Comparison of ENCODE assay signal across 8 cellular contexts in the genomic region with DNA sequence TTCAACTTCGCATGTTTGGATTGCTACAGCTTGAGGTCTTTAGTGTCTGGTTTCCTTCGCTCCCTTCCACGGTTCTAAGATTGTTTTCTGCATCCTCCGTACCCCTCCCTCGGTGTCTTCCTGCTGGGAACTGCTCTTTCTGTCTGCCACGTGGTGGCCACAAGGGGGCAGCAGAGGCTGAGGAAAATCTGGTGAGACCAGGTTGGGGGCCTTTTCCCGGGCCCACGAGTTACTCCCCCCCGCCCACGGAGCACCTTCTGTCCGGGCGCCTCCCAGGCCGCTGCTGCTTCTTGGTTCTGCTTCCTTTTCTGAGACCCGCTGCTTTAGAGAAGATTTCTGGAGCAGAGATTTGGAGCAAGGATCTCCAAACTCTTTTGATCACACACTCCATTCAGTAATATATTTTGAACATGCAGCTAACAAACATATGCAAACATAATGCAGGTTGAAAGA. TPM values are rescaled to one million over a fixed set of nuclear protein-coding genes. Genes with fewer than 3 reads are reported as not detected.
DNase-seq lines count a peak whose midpoint lies in the region; ATAC-seq and TF ChIP-seq lines count a peak whose summit lies in the region.

No MANE protein-coding gene starts in this region.

- H3K4me3 Mint-ChIP-seq in progenitor cell of endocrine pancreas (ENCODE audit: low read depth): no peak overlapping the region

- H3K27ac ChIP-seq in cardiac muscle cell (no peak overlapping the region), transverse colon (peak overlapping the region; percentile 36 to 61 (median 56))

- H3K27ac Mint-ChIP-seq in activated naive CD4-positive, alpha-beta T cell treated with anti-CD3 and anti-CD28 coated beads, Interleukin-2, amount 50 U/mL, for 72 hours: peak overlapping the region; percentile 30 to 84
- no peak overlapping the region for H3K27ac Mint-ChIP-seq in progenitor cell of endocrine pancreas

- H3K4me3 ChIP-seq in cardiac muscle cell: no peak overlapping the region
- H3K4me3 ChIP-seq in transverse colon: peak overlapping the region in 1 of 4 donors; percentile 27

- H3K36me3 Mint-ChIP-seq in activated naive CD4-positive, alpha-beta T cell treated with anti-CD3 and anti-CD28 coated beads, Interleukin-2, amount 50 U/mL, for 72 hours: peaks cover 0 to 10% of the 10 kb centered on the region in 2 donors
- H3K36me3 Mint-ChIP-seq in progenitor cell of endocrine pancreas (ENCODE audit: insufficient read depth): no peaks in the 10 kb centered on the region

- DNase-seq in D341Med (ENCODE audit: low spot score) (peak; percentile 83), HUDEP-2 (lab: John Stamatoyannopoulos, UW; ENCODE audit: unreplicated experiment in 76 of 76) (peak in 49 of 76 experiments; percentile 8 to 71 (median 43)), cardiac muscle cell (ENCODE audit: low read depth in 1 of 2, low spot score in 1 of 2) (peak; percentile 79 to 85), progenitor cell of endocrine pancreas (ENCODE audit: low spot score, unreplicated experiment) (peak; percentile 64), transverse colon (peak; percentile 81)
- peak in 1 of 2 donors; percentile 67 for DNase-seq in activated naive CD4-positive, alpha-beta T cell treated with anti-CD3 and anti-CD28 coated beads, Interleukin-2, amount 50 U/mL, for 72 hours (ENCODE audit: low spot score in 2 of 2)

- TF ChIP-seq POLR2A in transverse colon (IDR thresholded peaks at IDR 0.05): no peak

- no peaks in the 10 kb centered on the region for H3K36me3 ChIP-seq in cardiac muscle cell
- H3K36me3 ChIP-seq in transverse colon: no peaks in the 10 kb centered on the region

- intact Hi-C loops in transverse colon (cut with DNase I; ENCODE audit: low total_unique reads): no loop called here

- TF ChIP-seq CTCF in cardiac muscle cell (IDR thresholded peaks at IDR 0.05; ENCODE audit: low read depth, low read length) (peak; percentile 87), progenitor cell of endocrine pancreas (IDR thresholded peaks at IDR 0.05; ENCODE audit: unreplicated experiment) (peak; percentile 94), transverse colon (IDR thresholded peaks at IDR 0.05) (peak; percentile 87 to 93 (median 91))

- peaks cover 28% of the 10 kb centered on the region for H3K27me3 Mint-ChIP-seq in progenitor cell of endocrine pancreas

- H3K4me1 ChIP-seq in cardiac muscle cell (ENCODE audit: low read depth) (no peaks in the 10 kb centered on the region), transverse colon (peaks cover 0 to 8% (median 5%) of the 10 kb centered on the region in 4 donors)

- WGBS in transverse colon (ENCODE audit: low coverage in 1 of 2), 2 donors: 1% methylated on average over 11 to 14 of the region's 14 CpGs

- no peaks in the 10 kb centered on the region for H3K9me3 ChIP-seq in cardiac muscle cell (ENCODE audit: low read depth)
- H3K9me3 ChIP-seq in transverse colon: no peaks in the 10 kb centered on the region

- TF ChIP-seq EP300 in transverse colon (IDR thresholded peaks at IDR 0.05; ENCODE audit: low read depth): no peak

- H3K27me3 ChIP-seq in cardiac muscle cell (no peaks in the 10 kb centered on the region), transverse colon (no peaks in the 10 kb centered on the region)

- in situ Hi-C loops in transverse colon (cut with MboI; ENCODE audit: low pct_ligation_motif_present in 1 of 4, low pct_unique_long_range_greater_than_20kb in 1 of 4, low sequenced_read_pairs in 3 of 4): loop anchor here (10.0 to 25.0 kb wide), 5 partner anchors 167 to 542 kb away; partner anchors contain the start of gene BTNL2 (in 2 of the 4)

- H3K9me3 Mint-ChIP-seq in activated naive CD4-positive, alpha-beta T cell treated with anti-CD3 and anti-CD28 coated beads, Interleukin-2, amount 50 U/mL, for 72 hours: peaks cover 0 to 3% of the 10 kb centered on the region in 2 donors
- H3K9me3 Mint-ChIP-seq in progenitor cell of endocrine pancreas (ENCODE audit: low read depth): peaks cover 8% of the 10 kb centered on the region

- H3K4me1 Mint-ChIP-seq in progenitor cell of endocrine pancreas (ENCODE audit: low read depth): peaks cover 5% of the 10 kb centered on the region

- ATAC-seq in SK-N-SH treated with all-trans-retinoic acid at 6 μM for 48 hours (peak; percentile 93), GM21786 (IDR thresholded peaks at IDR 0.05; ENCODE audit: unreplicated experiment) (no peak)
- peak; percentile 61 to 68 for ATAC-seq in activated naive CD4-positive, alpha-beta T cell treated with anti-CD3 and anti-CD28 coated beads, Interleukin-2, amount 50 U/mL, for 72 hours

TF ChIP-seq in SK-N-SH treated with all-trans-retinoic acid at 6 μM for 48 hours, 23 proteins besides CTCF, POLR2A, EP300 and RAD21:
- no peak for TF ChIP-seq RARB (CRISPR knock-in tag; IDR thresholded peaks at IDR 0.05)
- TF ChIP-seq, protein P1, sequence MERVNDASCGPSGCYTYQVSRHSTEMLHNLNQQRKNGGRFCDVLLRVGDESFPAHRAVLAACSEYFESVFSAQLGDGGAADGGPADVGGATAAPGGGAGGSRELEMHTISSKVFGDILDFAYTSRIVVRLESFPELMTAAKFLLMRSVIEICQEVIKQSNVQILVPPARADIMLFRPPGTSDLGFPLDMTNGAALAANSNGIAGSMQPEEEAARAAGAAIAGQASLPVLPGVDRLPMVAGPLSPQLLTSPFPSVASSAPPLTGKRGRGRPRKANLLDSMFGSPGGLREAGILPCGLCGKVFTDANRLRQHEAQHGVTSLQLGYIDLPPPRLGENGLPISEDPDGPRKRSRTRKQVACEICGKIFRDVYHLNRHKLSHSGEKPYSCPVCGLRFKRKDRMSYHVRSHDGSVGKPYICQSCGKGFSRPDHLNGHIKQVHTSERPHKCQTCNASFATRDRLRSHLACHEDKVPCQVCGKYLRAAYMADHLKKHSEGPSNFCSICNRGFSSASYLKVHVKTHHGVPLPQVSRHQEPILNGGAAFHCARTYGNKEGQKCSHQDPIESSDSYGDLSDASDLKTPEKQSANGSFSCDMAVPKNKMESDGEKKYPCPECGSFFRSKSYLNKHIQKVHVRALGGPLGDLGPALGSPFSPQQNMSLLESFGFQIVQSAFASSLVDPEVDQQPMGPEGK (CRISPR knock-in tag; IDR thresholded peaks at IDR 0.05; ENCODE audit: borderline replicate concordance): peak; percentile 38; the same call in 1 of the 2 replicates

RNA-seq across cellular contexts. Expression of gene NOTCH4, which starts 21.1 kb away (rescaled TPM):
- total RNA-seq in activated naive CD4-positive, alpha-beta T cell treated with anti-CD3 and anti-CD28 coated beads, Interleukin-2, amount 50 U/mL, for 72 hours: under 1 TPM; 0.64 to 0.70 TPM
- 5.0 and 5.4 TPM in 2 replicates for total RNA-seq in cardiac muscle cell
- polyA plus RNA-seq in cardiac muscle cell: 3.2 and 7.2 TPM in 2 replicates
- total RNA-seq in progenitor cell of endocrine pancreas: 4.3 and 4.7 TPM in 2 replicates
- total RNA-seq in transverse colon: 10 to 100 TPM in 2 of 4 donors, 1 to 10 TPM in 2; 2.6 to 24.3 (median 9.6) TPM

RNA-seq across cellular contexts. Expression of gene GPSM3, which starts 52.5 kb away (rescaled TPM):
- total RNA-seq in activated naive CD4-positive, alpha-beta T cell treated with anti-CD3 and anti-CD28 coated beads, Interleukin-2, amount 50 U/mL, for 72 hours: 100 to 1,000 TPM in 1 of 2 donors, 10 to 100 TPM in 1; 84.9 to 151 TPM
- total RNA-seq in cardiac muscle cell: 16.7 and 18.0 TPM in 2 replicates
- 14.5 and 17.4 TPM in 2 replicates for polyA plus RNA-seq in cardiac muscle cell
- 6.1 and 6.5 TPM in 2 replicates for total RNA-seq in progenitor cell of endocrine pancreas
- total RNA-seq in transverse colon: 1 to 10 TPM in 3 of 4 donors, under 1 TPM in 1; 1.00 to 8.6 (median 6.7) TPM

RNA-seq across cellular contexts. Expression of gene PBX2, which starts 55.0 kb away (rescaled TPM):
- total RNA-seq in activated naive CD4-positive, alpha-beta T cell treated with anti-CD3 and anti-CD28 coated beads, Interleukin-2, amount 50 U/mL, for 72 hours: 10 to 100 TPM; 65.4 to 88.7 TPM
- 124 and 130 TPM in 2 replicates for total RNA-seq in cardiac muscle cell
- 17.3 and 23.9 TPM in 2 replicates for polyA plus RNA-seq in cardiac muscle cell
- total RNA-seq in progenitor cell of endocrine pancreas: 260 and 261 TPM in 2 replicates
- 10 to 100 TPM; 34.4 to 87.5 (median 41.3) TPM for total RNA-seq in transverse colon
